In genomic region chr9:136728548-136729123, GRCh38 we compare ENCODE assay signal across 9 cellular contexts. TPM values are rescaled to one million over a fixed set of nuclear protein-coding genes. Genes with fewer than 3 reads are reported as not detected.
A peak's percentile ranks its signal among the peaks of the same experiment; 100 is the strongest.
DNase-seq lines count a peak whose midpoint lies in the region; ATAC-seq, FAIRE-seq and TF ChIP-seq lines count a peak whose summit lies in the region.
"Had no signal": no experiment of that assay in that cellular context is flagged by ENCODE, and none has a peak within 500 bp of the region (broad histone marks: within the 10 kb centered on the region; RNA-seq: fewer than 3 reads in every experiment).

No MANE protein-coding gene starts in this region.

- TF ChIP-seq POLR2A in Peyer's patch (IDR thresholded peaks at IDR 0.05), result no peak

- peak overlapping the region; percentile 81 to 89 (median 84) for H3K4me3 ChIP-seq in Peyer's patch

- peaks cover 0 to 32% (median 16%) of the 10 kb centered on the region in 4 donors for H3K4me1 ChIP-seq in Peyer's patch

- ATAC-seq in effector memory CD8-positive, alpha-beta T cell (replicated peaks), result no peak

- peaks cover 0 to 27% (median 0%) of the 10 kb centered on the region in 3 donors for H3K36me3 ChIP-seq in Peyer's patch

- H3K4me1 Mint-ChIP-seq in HFFc6 (ENCODE audit: low read depth) (peaks cover 35% of the 10 kb centered on the region), mesothelial cell of epicardium (peaks cover 36% of the 10 kb centered on the region)
- peaks cover 14 to 18% of the 10 kb centered on the region in 2 donors for H3K4me1 Mint-ChIP-seq in effector memory CD8-positive, alpha-beta T cell (ENCODE audit: low read depth in 2 of 2)

- H3K9me3 Mint-ChIP-seq in HFFc6 (peaks cover 5% of the 10 kb centered on the region; the same call in 1 of the 2 replicates), mesothelial cell of epicardium (no peaks in the 10 kb centered on the region)
- no peaks in the 10 kb centered on the region for H3K9me3 Mint-ChIP-seq in effector memory CD8-positive, alpha-beta T cell

- H3K27ac Mint-ChIP-seq in HFFc6 (no peak overlapping the region), mesothelial cell of epicardium (no peak overlapping the region)
- peak overlapping the region; percentile 97 to 98 for H3K27ac Mint-ChIP-seq in effector memory CD8-positive, alpha-beta T cell

- TF ChIP-seq CTCF in HFFc6 (IDR thresholded peaks at IDR 0.05) (no peak), Peyer's patch (IDR thresholded peaks at IDR 0.05) (no peak), mesothelial cell of epicardium (IDR thresholded peaks at IDR 0.05; ENCODE audit: unreplicated experiment) (no peak)

- H3K27me3 ChIP-seq in Peyer's patch, result no peaks in the 10 kb centered on the region

- H3K27ac ChIP-seq in Peyer's patch, result peak overlapping the region; percentile 1 to 90 (median 78)

- DNase-seq in NCI-H82 (lab: John Stamatoyannopoulos, UW) (peak; percentile 34), NCI-H82 treated with DMSO at 0.1 percent for 48 hours (lab: John Stamatoyannopoulos, UW; ENCODE audit: unreplicated experiment) (no peak), HFFc6 (peak; percentile 27), Peyer's patch (no peak), mesothelial cell of epicardium (ENCODE audit: low spot score in 2 of 2, unreplicated experiment in 2 of 2) (peak in 1 of 2 experiments; percentile 57), urothelium cell line (ENCODE audit: low spot score) (peak; percentile 51)
- no peak for DNase-seq in effector memory CD8-positive, alpha-beta T cell
- DNase-seq in stimulated activated CD4-positive, alpha-beta T cell treated with anti-CD3 and anti-CD28 coated beads, Interleukin-2, amount 100 ng/mL, for 48 hours, result no peak

- no peak for FAIRE-seq in urothelium cell line (lab: Jason Lieb, UNC)
- FAIRE-seq: colon had no signal

- H3K4me3 Mint-ChIP-seq in HFFc6, result peak overlapping the region; percentile 74
- H3K4me3 Mint-ChIP-seq in effector memory CD8-positive, alpha-beta T cell, result peak overlapping the region; percentile 41 to 95
- H3K4me3 Mint-ChIP-seq in mesothelial cell of epicardium, result peak overlapping the region; percentile 66

- H3K27me3 Mint-ChIP-seq in HFFc6 (ENCODE audit: insufficient read depth) (peaks cover 11% of the 10 kb centered on the region), mesothelial cell of epicardium (ENCODE audit: low read depth) (no peaks in the 10 kb centered on the region)
- no peaks in the 10 kb centered on the region for H3K27me3 Mint-ChIP-seq in effector memory CD8-positive, alpha-beta T cell

- H3K36me3 Mint-ChIP-seq in HFFc6 (ENCODE audit: low read depth), result peaks cover 26% of the 10 kb centered on the region
- peaks cover 65% of the 10 kb centered on the region for H3K36me3 Mint-ChIP-seq in effector memory CD8-positive, alpha-beta T cell (ENCODE audit: insufficient read depth)
- H3K36me3 Mint-ChIP-seq in mesothelial cell of epicardium, result peaks cover 13% of the 10 kb centered on the region

- no peaks in the 10 kb centered on the region for H3K9me3 ChIP-seq in Peyer's patch

RNA-seq across cellular contexts. Expression of gene LCN10, which starts 14.1 kb away (rescaled TPM):
- not detected for total RNA-seq in HFFc6 (2021; fragmentation: NEBNext Ultra II Directional; extraction: Animal tissue kit (Norgen Biotek cat#: 25700))
- total RNA-seq in Peyer's patch (10 to 100 TPM in 1 of 4 donors, 1 to 10 TPM in 3; 1.1 to 28.1 (median 4.4) TPM), mesothelial cell of epicardium (0.20 to 0.51 TPM (median 0.29 TPM) in 3 replicates)

RNA-seq across cellular contexts. Expression of gene DIPK1B, which starts 16.3 kb away (rescaled TPM):
- not detected for total RNA-seq in HFFc6 (2021; fragmentation: NEBNext Ultra II Directional; extraction: Animal tissue kit (Norgen Biotek cat#: 25700))
- 1 to 10 TPM in 3 of 4 donors, under 1 TPM in 1; 0.70 to 5.8 (median 2.6) TPM for total RNA-seq in Peyer's patch
- total RNA-seq in mesothelial cell of epicardium, result 56.2 to 60.5 TPM (median 58.1 TPM) in 3 replicates

RNA-seq across cellular contexts. Expression of gene LCN6, which starts 19.7 kb away (rescaled TPM):
- total RNA-seq in HFFc6 (2021; fragmentation: NEBNext Ultra II Directional; extraction: Animal tissue kit (Norgen Biotek cat#: 25700)), result not detected
- total RNA-seq in Peyer's patch, result 10 to 100 TPM in 1 of 4 donors, 1 to 10 TPM in 3; 4.7 to 17.3 (median 5.6) TPM
- not detected in 3 replicates for total RNA-seq in mesothelial cell of epicardium

RNA-seq across cellular contexts. Expression of gene LCN8, which starts 29.4 kb away (rescaled TPM):
- total RNA-seq in HFFc6 (2021; fragmentation: NEBNext Ultra II Directional; extraction: Animal tissue kit (Norgen Biotek cat#: 25700)), result not detected
- not detected for total RNA-seq in Peyer's patch
- total RNA-seq in mesothelial cell of epicardium, result not detected in 3 replicates

RNA-seq across cellular contexts. Expression of gene LCN15, which starts 35.7 kb away (rescaled TPM):
- not detected for total RNA-seq in HFFc6 (2021; fragmentation: NEBNext Ultra II Directional; extraction: Animal tissue kit (Norgen Biotek cat#: 25700))
- total RNA-seq in Peyer's patch (1 to 10 TPM in 2 of 4 donors, not detected in 2; 1.5 to 9.3 TPM), mesothelial cell of epicardium (1.3 to 3.5 TPM (median 1.9 TPM) in 3 replicates)

Comparison
In these comparisons a context has a peak if more than half of its experiments do, and no peak if none do; other contexts are left out.
1. DNase-seq: peak in NCI-H82 (single experiment), HFFc6 (single experiment) and urothelium cell line (single experiment); none in NCI-H82 treated with DMSO at 0.1 percent for 48 hours (single experiment), Peyer's patch (0 of 3), effector memory CD8-positive, alpha-beta T cell (0 of 3) and stimulated activated CD4-positive, alpha-beta T cell treated with anti-CD3 and anti-CD28 coated beads, Interleukin-2, amount 100 ng/mL, for 48 hours (0 of 2).
2. H3K27ac Mint-ChIP-seq: peak in effector memory CD8-positive, alpha-beta T cell (2 of 2); none in HFFc6 (single experiment) and mesothelial cell of epicardium (single experiment).
3. Peak in every context shown above with its lines, with median percentiles within 50 percentile points of each other: H3K4me3 Mint-ChIP-seq.